In genomic region chr7:26167293-26167934, GRCh38 we compare ENCODE assay signal across 8 cellular contexts. TPM values are rescaled to one million over a fixed set of nuclear protein-coding genes. Genes with fewer than 3 reads are reported as not detected.
DNase-seq lines count a peak whose midpoint lies in the region; ATAC-seq and TF ChIP-seq lines count a peak whose summit lies in the region.

No MANE protein-coding gene starts in this region.

- no peak for TF ChIP-seq CTCF in HFFc6 (IDR thresholded peaks at IDR 0.05)

- no peak overlapping the region for H3K4me3 Mint-ChIP-seq in HFFc6

- DNase-seq in SIG-M5 treated with dmso at 0.1 percent for 504 hours (lab: John Stamatoyannopoulos, UW; ENCODE audit: unreplicated experiment) = no peak
- DNase-seq in HFFc6 = no peak

- H3K27me3 Mint-ChIP-seq in HFFc6 (ENCODE audit: insufficient read depth) = no peaks in the 10 kb centered on the region; the same call in 1 of the 2 replicates

- no peak overlapping the region for H3K27ac Mint-ChIP-seq in HFFc6

- no peaks in the 10 kb centered on the region for H3K4me1 Mint-ChIP-seq in HFFc6 (ENCODE audit: low read depth)

- H3K9me3 Mint-ChIP-seq in HFFc6 = no peaks in the 10 kb centered on the region

- H3K36me3 Mint-ChIP-seq in HFFc6 (ENCODE audit: low read depth) = no peaks in the 10 kb centered on the region

- TF ChIP-seq POLR2A in GM18505 (IDR thresholded peaks at IDR 0.05; ENCODE audit: borderline replicate concordance, extremely low read depth, insufficient read depth, insufficient read length) = no peak

- ATAC-seq in GM18505 (IDR thresholded peaks at IDR 0.05; ENCODE audit: unreplicated experiment) = peak; percentile 65
- peak; percentile 88 for ATAC-seq in GM21390 (IDR thresholded peaks at IDR 0.05; ENCODE audit: unreplicated experiment)
- ATAC-seq in HG03460 (IDR thresholded peaks at IDR 0.05; ENCODE audit: unreplicated experiment) = peak; percentile 83
- ATAC-seq in esophagus mucosa = peak; percentile 88
- no peak for ATAC-seq in HG03025 (IDR thresholded peaks at IDR 0.05; ENCODE audit: low FRiP score, unreplicated experiment)
- no peak for ATAC-seq in GM21576 (IDR thresholded peaks at IDR 0.05; ENCODE audit: unreplicated experiment)

RNA-seq across cellular contexts. Expression of gene NFE2L3, which starts 15.4 kb away (rescaled TPM):
- 1.8 TPM for total RNA-seq in esophagus mucosa
- total RNA-seq in HFFc6 (2021; fragmentation: NEBNext Ultra II Directional; extraction: Animal tissue kit (Norgen Biotek cat#: 25700)) = 1 to 10 TPM; 2.3 to 6.5 (median 2.7) TPM

RNA-seq across cellular contexts. Expression of gene HNRNPA2B1, which starts 33.1 kb away (rescaled TPM):
- total RNA-seq in esophagus mucosa = 231 TPM
- 100 to 1,000 TPM; 403 to 643 (median 565) TPM for total RNA-seq in HFFc6 (2021; fragmentation: NEBNext Ultra II Directional; extraction: Animal tissue kit (Norgen Biotek cat#: 25700))

RNA-seq across cellular contexts. Expression of gene CBX3, which starts 34.1 kb away (rescaled TPM):
- 61.4 TPM for total RNA-seq in esophagus mucosa
- total RNA-seq in HFFc6 (2021; fragmentation: NEBNext Ultra II Directional; extraction: Animal tissue kit (Norgen Biotek cat#: 25700)) = 100 to 1,000 TPM; 115 to 150 (median 140) TPM

Comparison
In these comparisons a context has a peak if more than half of its experiments do, and no peak if none do; other contexts are left out.
1. ATAC-seq: peak in GM18505 (single experiment), GM21390 (single experiment), HG03460 (single experiment) and esophagus mucosa (single experiment); none in HG03025 (single experiment) and GM21576 (single experiment).